10 cellular contexts compared by ENCODE assay signal in genomic region chr2:38073211-38074005, GRCh38. TPM values are rescaled to one million over a fixed set of nuclear protein-coding genes. Genes with fewer than 3 reads are reported as not detected.
DNase-seq lines count a peak whose midpoint lies in the region; FAIRE-seq and TF ChIP-seq lines count a peak whose summit lies in the region.
"Had no signal": no experiment of that assay in that cellular context is flagged by ENCODE, and none has a peak within 500 bp of the region (broad histone marks: within the 10 kb centered on the region; RNA-seq: fewer than 3 reads in every experiment).

No MANE protein-coding gene starts in this region.

- H2AFZ ChIP-seq in ACC112 (ENCODE audit: low read length, unreplicated experiment) = peak overlapping the region; percentile 65
- H2AFZ ChIP-seq in H1 (ENCODE audit: low read length) = no peak overlapping the region; the same call in 1 of the 2 replicates

- peak in 1 of 2 experiments; percentile 28; a peak in 1 of 4 replicates for TF ChIP-seq RAD21 in H1 (IDR thresholded peaks at IDR 0.05 in 1 of 2, conservative IDR thresholded peaks at IDR 0.05 in 1 of 2; ENCODE audit: low read depth in 2 of 2, low read length in 2 of 2)

- no peak overlapping the region for H3K23ac ChIP-seq in H1 (ENCODE audit: insufficient read length)

- no peaks in the 10 kb centered on the region for H4K20me1 ChIP-seq in H1 (replicated peaks in 1 of 2; ENCODE audit: control insufficient read depth in 1 of 2, insufficient read depth in 2 of 2, low read length in 2 of 2)

- no peak overlapping the region for H2BK20ac ChIP-seq in H1 (ENCODE audit: low read length)

- H3K4me3 Mint-ChIP-seq in nephron = peak overlapping the region; percentile 88 to 93 (median 91)

- 0 out of 3 replicates have a peak, but pooled peaks of 1 of the 2 experiments have one; percentile 27 for TF ChIP-seq EP300 in H1 (IDR thresholded peaks at IDR 0.05; ENCODE audit: borderline replicate concordance in 1 of 2, low read depth in 2 of 2, low read length in 2 of 2)

- H3K9ac ChIP-seq in H1 (replicated peaks in 1 of 4; ENCODE audit: extremely low read depth in 1 of 4, low read depth in 3 of 4, low read length in 3 of 4) = no peak overlapping the region
- H3K9ac ChIP-seq: KMS-11 had no signal

- peaks cover 64% of the 10 kb centered on the region for H3K27me3 Mint-ChIP-seq in nephron (ENCODE audit: low read depth)

- intact Hi-C loops in A673 (cut with micrococcal nuclease; ENCODE audit: unreplicated experiment) = no loop called here

- H3K14ac ChIP-seq in H1 (ENCODE audit: insufficient read length) = no peak overlapping the region

- CTCF ChIA-PET in H1 (lab: Charles Lee; ENCODE audit: partially characterized antibody) = interaction anchor here (0.9 kb wide), 1 partner anchor 42 kb away, joined by 3 read pairs; no protein-coding TSS in a partner anchor
- CTCF ChIA-PET in A673 (lab: Charles Lee) = no interaction called here

- no peak overlapping the region for H2BK120ac ChIP-seq in H1 (replicated peaks; ENCODE audit: low read depth, low read length)

- H3K4me1 ChIP-seq in ACC112 (ENCODE audit: control insufficient read depth, insufficient read depth, low read length, unreplicated experiment) (peaks cover 7% of the 10 kb centered on the region), H1 (replicated peaks in 1 of 4; ENCODE audit: control insufficient read depth in 3 of 4, insufficient read depth in 4 of 4, low read length in 3 of 4) (peaks cover 0 to 26% (median 16%) of the 10 kb centered on the region in 4 experiments; a peak in 6 of 7 replicates), A673 (ENCODE audit: insufficient read depth, low read length, poor library complexity, severe bottlenecking) (peaks cover 6% of the 10 kb centered on the region)

- no peak overlapping the region for H3K56ac ChIP-seq in H1 (replicated peaks; ENCODE audit: insufficient read length, low read depth, low read length)

- peaks cover 9% of the 10 kb centered on the region; the same call in 1 of the 2 replicates for H3K36me3 ChIP-seq in ACC112 (ENCODE audit: insufficient read depth, low read length)
- H3K36me3 ChIP-seq in H1 (ENCODE audit: control insufficient read depth in 2 of 4, insufficient read depth in 4 of 4, low read length in 3 of 4) = peaks cover 0 to 4% (median 0%) of the 10 kb centered on the region in 4 experiments; a peak in 1 of 8 replicates
- H3K36me3 ChIP-seq in A673 (ENCODE audit: insufficient read depth, low read length, poor library complexity, severe bottlenecking) = no peaks in the 10 kb centered on the region

- H3K23me2 ChIP-seq in H1 (ENCODE audit: low read depth, low read length) = peaks cover 26% of the 10 kb centered on the region

- H3K9me3 ChIP-seq in H1 (ENCODE audit: insufficient read depth in 2 of 2, low read depth in 1 of 2, low read length in 1 of 2) (no peaks in the 10 kb centered on the region; a peak in 1 of 4 replicates), A673 (ENCODE audit: low read depth, low read length, poor library complexity, severe bottlenecking) (no peaks in the 10 kb centered on the region)

- no TSS peak for BruUV-seq in A673 (replicated peaks; lab: Mats Ljungman, UMichigan)

- no peak overlapping the region for H2BK12ac ChIP-seq in H1 (ENCODE audit: low read depth, low read length)

- POLR2A ChIA-PET in H1 (lab: Charles Lee; ENCODE audit: partially characterized antibody) (no interaction called here), A673 (lab: Charles Lee; ENCODE audit: low non-redundant PET) (no interaction called here)

- H3K27me3 ChIP-seq in ACC112 (ENCODE audit: insufficient read depth, low read length) (no peaks in the 10 kb centered on the region), H1 (replicated peaks in 1 of 4; ENCODE audit: control insufficient read depth in 3 of 4, extremely low read depth in 1 of 4, insufficient read depth in 3 of 4, low read length in 3 of 4) (peaks cover 31 to 61% (median 51%) of the 10 kb centered on the region in 4 experiments), A673 (replicated peaks; ENCODE audit: insufficient read depth, low read depth, low read length, poor library complexity) (no peaks in the 10 kb centered on the region)

- 9% methylated on average over 32 of the region's 32 CpGs; no CpG with 5 or more reads in 1 of the 2 experiments for WGBS in H1 (ENCODE audit: extremely low coverage in 1 of 2, insufficient coverage in 1 of 2, insufficient read length in 1 of 2, insufficient replicate concordance in 2 of 2, low coverage in 1 of 2, low lambda C conversion rate in 2 of 2, missing lambda C conversion rate in 1 of 2), 2 experiments

- H2BK5ac ChIP-seq in H1 (ENCODE audit: low read depth, low read length) = no peak overlapping the region

- TF ChIP-seq CTCF in NB4 (IDR thresholded peaks at IDR 0.05; ENCODE audit: low read depth, low read length) = no peak
- TF ChIP-seq CTCF in H1 (IDR thresholded peaks at IDR 0.05; ENCODE audit: control extremely low read depth in 1 of 3, insufficient read depth in 1 of 3, low read depth in 1 of 3, low read length in 3 of 3) = no peak
- TF ChIP-seq CTCF in nephron (IDR thresholded peaks at IDR 0.05; ENCODE audit: unreplicated experiment in 3 of 3) = no peak
- no peak for TF ChIP-seq CTCF in A673 (conservative IDR thresholded peaks at IDR 0.05; ENCODE audit: low read depth, low read length)

- H3K4me1 Mint-ChIP-seq in nephron = peaks cover 24% of the 10 kb centered on the region

- no peak overlapping the region for H3K4ac ChIP-seq in H1 (replicated peaks; ENCODE audit: insufficient read length, low read depth, low read length)

- no peak overlapping the region for H4K91ac ChIP-seq in H1 (replicated peaks; ENCODE audit: insufficient read length, low read length)

- H2BK15ac ChIP-seq in H1 (ENCODE audit: low read length) = no peak overlapping the region

- H3K36me3 Mint-ChIP-seq in nephron (ENCODE audit: low read depth) = peaks cover 32% of the 10 kb centered on the region

- no peaks in the 10 kb centered on the region for H3K79me2 ChIP-seq in ACC112 (ENCODE audit: control insufficient read depth, insufficient read depth, low read length, unreplicated experiment)
- no peaks in the 10 kb centered on the region for H3K79me2 ChIP-seq in H1 (ENCODE audit: control insufficient read depth in 1 of 2, insufficient read depth in 2 of 2, low read length in 2 of 2)

- no peaks in the 10 kb centered on the region for H3K9me3 Mint-ChIP-seq in nephron

- no peak for TF ChIP-seq POLR2A in NB4 (IDR thresholded peaks at IDR 0.05; ENCODE audit: extremely low read depth, insufficient read length)
- no peak for TF ChIP-seq POLR2A in H1 (IDR thresholded peaks at IDR 0.05; ENCODE audit: control extremely low read depth in 1 of 2, low read depth in 2 of 2, low read length in 2 of 2)

- peak overlapping the region; percentile 91 to 94 for H3K4me2 ChIP-seq in H1 (ENCODE audit: insufficient read depth in 1 of 2, low read depth in 2 of 2, low read length in 2 of 2)
- H3K4me2 ChIP-seq: KMS-11 had no signal

- H3K18ac ChIP-seq in H1 (ENCODE audit: extremely low read depth, low read length) = no peak overlapping the region

- H3K4me3 ChIP-seq in ACC112 (ENCODE audit: low read depth, low read length) (peak overlapping the region; percentile 71), NB4 (ENCODE audit: low read depth, low read length) (peak overlapping the region; percentile 71), H1 (ENCODE audit: extremely low read depth in 1 of 4, insufficient read depth in 2 of 4, low read depth in 3 of 4, low read length in 4 of 4) (peak overlapping the region; percentile 26 to 63 (median 33); a peak in 6 of 8 replicates), A673 (ENCODE audit: low read depth, low read length, poor library complexity, severe bottlenecking) (no peak overlapping the region)

- DNase-seq in NB4 (ENCODE audit: low read depth) = peak; percentile 64
- DNase-seq in H1 (ENCODE audit: low read depth in 1 of 2, low spot score in 2 of 2) = peak in 1 of 2 experiments; percentile 73
- no peak for DNase-seq in AG20443 (ENCODE audit: low spot score)
- DNase-seq in A673 (ENCODE audit: low spot score) = no peak
- DNase-seq in NCI-H1436 treated with DMSO at 0.1 percent for 48 hours (lab: John Stamatoyannopoulos, UW) = no peak
- DNase-seq in AG08396 (ENCODE audit: low spot score) = no peak
- DNase-seq: DMS 273 treated with DMSO at 0.1 percent for 48 hours had no signal

- no peak overlapping the region for H4K8ac ChIP-seq in H1 (ENCODE audit: extremely low read depth, insufficient read depth, low read length)

- no peak overlapping the region for H4K5ac ChIP-seq in H1 (ENCODE audit: insufficient read length, low read depth, low read length)

- FAIRE-seq in H1 (lab: Jason Lieb, UNC) = no peak

- peak overlapping the region; percentile 31; the same call in 1 of the 2 replicates for H3K27ac ChIP-seq in ACC112 (ENCODE audit: low read depth, low read length)
- H3K27ac ChIP-seq in H1 (ENCODE audit: low read depth, low read length) = no peak overlapping the region
- no peak overlapping the region for H3K27ac ChIP-seq in A673 (ENCODE audit: low read depth, low read length, poor library complexity, severe bottlenecking)
- H3K27ac ChIP-seq: KMS-11 had no signal

- H2AK5ac ChIP-seq in H1 (ENCODE audit: low read depth, low read length) = no peak overlapping the region

- no peaks in the 10 kb centered on the region for H3K79me1 ChIP-seq in H1 (ENCODE audit: low read depth, low read length)

- peak overlapping the region; percentile 78 to 94 (median 94) for H3K27ac Mint-ChIP-seq in nephron

TF ChIP-seq in H1, 55 proteins besides CTCF, POLR2A, EP300 and RAD21 (continues in another document):
- TF ChIP-seq RFX5 (IDR thresholded peaks at IDR 0.05; ENCODE audit: borderline replicate concordance, low read depth, low read length) (no peak), SIRT6 (IDR thresholded peaks at IDR 0.05; ENCODE audit: low read length) (no peak), TAF1 (IDR thresholded peaks at IDR 0.05; ENCODE audit: low read depth, low read length) (no peak), TBP (IDR thresholded peaks at IDR 0.05; ENCODE audit: low read depth, low read length) (peak; percentile 54; the same call in 1 of the 2 replicates), CBX5 (IDR thresholded peaks at IDR 0.05; ENCODE audit: low read depth, low read length) (no peak), JUND (IDR thresholded peaks at IDR 0.05; ENCODE audit: low read length) (no peak), ASH2L (IDR thresholded peaks at IDR 0.05; ENCODE audit: low read length) (no peak)

RNA-seq across cellular contexts. Expression of gene CYP1B1, which starts 2.5 kb away (rescaled TPM):
- total RNA-seq in H1 (2021; fragmentation: NEBNext Ultra II Directional; extraction: Animal tissue kit (Norgen Biotek cat#: 25700)) = 4.7 and 5.7 TPM in 2 replicates
- polyA plus RNA-seq in H1 (2011; rRNA removed) = 1.3 and 2.2 TPM in 2 replicates
- polyA plus RNA-seq in H1 (2011; cell fraction: cytosol; rRNA removed) = 1.4 TPM
- polyA plus RNA-seq in H1 (2011; cell fraction: nucleus; rRNA removed) = 3.5 TPM
- polyA plus RNA-seq in H1 (2012, experiment 1 of 2) = 0.71 to 1.0 TPM (median 0.84 TPM) in 4 replicates
- polyA plus RNA-seq in H1 (2012, experiment 2 of 2) = 0.03 TPM
- 3.4 TPM for polyA plus RNA-seq in H1 (2013, experiment 1 of 2)
- 3.0 TPM for polyA plus RNA-seq in H1 (2013, experiment 2 of 2)
- 3.4 and 6.8 TPM in 2 replicates for polyA minus RNA-seq in H1 (2011; rRNA and poly(A)+ RNA removed)
- polyA minus RNA-seq in H1 (2011; cell fraction: cytosol; rRNA and poly(A)+ RNA removed) = 1.3 TPM
- polyA minus RNA-seq in H1 (2011; cell fraction: nucleus; rRNA and poly(A)+ RNA removed) = 4.3 TPM
- 0.92 and 3.0 TPM in 2 replicates for total RNA-seq in A673 (2021)
